9 cellular contexts compared by ENCODE assay signal in genomic region chr13:51793570-51794273, GRCh38. TPM values are rescaled to one million over a fixed set of nuclear protein-coding genes. Genes with fewer than 3 reads are reported as not detected.
A peak's percentile ranks its signal among the peaks of the same experiment; 100 is the strongest.
DNase-seq lines count a peak whose midpoint lies in the region; ATAC-seq and FAIRE-seq lines count a peak whose summit lies in the region.
"Had no signal": no experiment of that assay in that cellular context is flagged by ENCODE, and none has a peak within 500 bp of the region (broad histone marks: within the 10 kb centered on the region; RNA-seq: fewer than 3 reads in every experiment).

No MANE protein-coding gene starts in this region.

- H3K27ac Mint-ChIP-seq in activated CD4-positive, alpha-beta memory T cell treated with anti-CD3 and anti-CD28 coated beads, Interleukin-2, amount 10 ng/mL, durations not matched to agents 7 days and 5 days = peak overlapping the region; percentile 21
- H3K27ac Mint-ChIP-seq in stimulated activated memory B cell treated with anti-CD40 and anti-IgM and Interleukin-4, amounts not matched to agents 10 μg/mL and 1 μg/mL and 100 μg/mL, for 72 hours = peak overlapping the region; percentile 69

- ATAC-seq in GM21423 (IDR thresholded peaks at IDR 0.05; ENCODE audit: unreplicated experiment) = peak; percentile 68
- peak; percentile 91 for ATAC-seq in stimulated activated memory B cell treated with anti-CD40 and anti-IgM and Interleukin-4, amounts not matched to agents 10 μg/mL and 1 μg/mL and 100 μg/mL, for 72 hours

- H3K4me1 Mint-ChIP-seq in activated CD4-positive, alpha-beta memory T cell treated with anti-CD3 and anti-CD28 coated beads, Interleukin-2, amount 10 ng/mL, durations not matched to agents 7 days and 5 days = peaks cover 22% of the 10 kb centered on the region
- H3K4me1 Mint-ChIP-seq in stimulated activated memory B cell treated with anti-CD40 and anti-IgM and Interleukin-4, amounts not matched to agents 10 μg/mL and 1 μg/mL and 100 μg/mL, for 72 hours = peaks cover 54% of the 10 kb centered on the region

- POLR2A ChIA-PET in activated CD4-positive, alpha-beta memory T cell treated with anti-CD3 and anti-CD28 coated beads, Interleukin-2, amount 10 ng/mL, durations not matched to agents 7 days and 5 days (lab: Charles Lee) = interaction anchor here (0.8 to 1.7 kb wide), 6 partner anchors 9 to 365 kb away, joined by 3 to 8 read pairs (median 4); no protein-coding TSS in a partner anchor

- H3K27me3 Mint-ChIP-seq in activated CD4-positive, alpha-beta memory T cell treated with anti-CD3 and anti-CD28 coated beads, Interleukin-2, amount 10 ng/mL, durations not matched to agents 7 days and 5 days = no peaks in the 10 kb centered on the region
- H3K27me3 Mint-ChIP-seq in stimulated activated memory B cell treated with anti-CD40 and anti-IgM and Interleukin-4, amounts not matched to agents 10 μg/mL and 1 μg/mL and 100 μg/mL, for 72 hours = no peaks in the 10 kb centered on the region

- DNase-seq in DMS53 treated with DMSO at 0.1 percent for 48 hours (lab: John Stamatoyannopoulos, UW; ENCODE audit: unreplicated experiment) (peak; percentile 57), HTR-8/SVneo (ENCODE audit: insufficient read length, low spot score) (peak; percentile 17), hippocampal formation (lab: John Stamatoyannopoulos, UW) (peak; percentile 30 to 45), iPS-NIHi11 (ENCODE audit: low spot score) (no peak), NCI-H1436 treated with DMSO at 0.1 percent for 48 hours (lab: John Stamatoyannopoulos, UW) (no peak)
- peak; percentile 37 for DNase-seq in activated CD4-positive, alpha-beta memory T cell treated with anti-CD3 and anti-CD28 coated beads, Interleukin-2, amount 10 ng/mL, durations not matched to agents 7 days and 5 days

- peaks cover 3% of the 10 kb centered on the region for H3K36me3 Mint-ChIP-seq in activated CD4-positive, alpha-beta memory T cell treated with anti-CD3 and anti-CD28 coated beads, Interleukin-2, amount 10 ng/mL, durations not matched to agents 7 days and 5 days (ENCODE audit: low read depth)
- H3K36me3 Mint-ChIP-seq in stimulated activated memory B cell treated with anti-CD40 and anti-IgM and Interleukin-4, amounts not matched to agents 10 μg/mL and 1 μg/mL and 100 μg/mL, for 72 hours = peaks cover 16% of the 10 kb centered on the region

- H3K9me3 Mint-ChIP-seq in activated CD4-positive, alpha-beta memory T cell treated with anti-CD3 and anti-CD28 coated beads, Interleukin-2, amount 10 ng/mL, durations not matched to agents 7 days and 5 days = no peaks in the 10 kb centered on the region
- no peaks in the 10 kb centered on the region for H3K9me3 Mint-ChIP-seq in stimulated activated memory B cell treated with anti-CD40 and anti-IgM and Interleukin-4, amounts not matched to agents 10 μg/mL and 1 μg/mL and 100 μg/mL, for 72 hours

- CTCF ChIA-PET in activated CD4-positive, alpha-beta memory T cell treated with anti-CD3 and anti-CD28 coated beads, Interleukin-2, amount 10 ng/mL, durations not matched to agents 7 days and 5 days (lab: Charles Lee) = interaction anchor here (1.5 to 1.9 kb wide), 3 partner anchors 341 to 507 kb away, joined by 4 to 6 read pairs (median 5); partner anchors contain the start of gene INTS6

- no peak for FAIRE-seq in HTR-8/SVneo (lab: Jason Lieb, UNC)
- FAIRE-seq: islet of Langerhans had no signal

- no peak overlapping the region for H3K4me3 Mint-ChIP-seq in activated CD4-positive, alpha-beta memory T cell treated with anti-CD3 and anti-CD28 coated beads, Interleukin-2, amount 10 ng/mL, durations not matched to agents 7 days and 5 days
- H3K4me3 Mint-ChIP-seq in stimulated activated memory B cell treated with anti-CD40 and anti-IgM and Interleukin-4, amounts not matched to agents 10 μg/mL and 1 μg/mL and 100 μg/mL, for 72 hours = peak overlapping the region; percentile 3

RNA-seq across cellular contexts. Expression of gene DHRS12, which starts 10.2 kb away (rescaled TPM):
- 1 to 10 TPM; 5.0 to 6.4 TPM for total RNA-seq in activated CD4-positive, alpha-beta memory T cell treated with anti-CD3 and anti-CD28 coated beads, Interleukin-2, amount 10 ng/mL, durations not matched to agents 7 days and 5 days

RNA-seq across cellular contexts. Expression of gene TMEM272, which starts 51.3 kb away (rescaled TPM):
- under 1 TPM; 0.15 to 0.28 TPM for total RNA-seq in activated CD4-positive, alpha-beta memory T cell treated with anti-CD3 and anti-CD28 coated beads, Interleukin-2, amount 10 ng/mL, durations not matched to agents 7 days and 5 days

Comparison
In these comparisons a context has a peak if more than half of its experiments do, and no peak if none do; other contexts are left out.
1. DNase-seq: peak in DMS53 treated with DMSO at 0.1 percent for 48 hours (single experiment), HTR-8/SVneo (single experiment), activated CD4-positive, alpha-beta memory T cell treated with anti-CD3 and anti-CD28 coated beads, Interleukin-2, amount 10 ng/mL, durations not matched to agents 7 days and 5 days (single experiment) and hippocampal formation (2 of 2); none in iPS-NIHi11 (single experiment) and NCI-H1436 treated with DMSO at 0.1 percent for 48 hours (single experiment).